1 cellular context compared by ENCODE assay signal in genomic region chr5:15074651-15075050, GRCh38.
TF ChIP-seq lines count a peak whose summit lies in the region.

No MANE protein-coding gene starts in this region.

TF ChIP-seq in IMR-90, 13 proteins besides CTCF, POLR2A, EP300 and RAD21 (continued from another document):
- no peak for TF ChIP-seq MXI1 (IDR thresholded peaks at IDR 0.05; ENCODE audit: borderline replicate concordance, low read depth, low read length)
- no peak for TF ChIP-seq FOS (IDR thresholded peaks at IDR 0.05; ENCODE audit: low read depth, low read length)
- TF ChIP-seq USF2 (IDR thresholded peaks at IDR 0.05; ENCODE audit: low read depth, low read length): no peak
- no peak for TF ChIP-seq NFE2L2 (IDR thresholded peaks at IDR 0.05; ENCODE audit: low read depth, low read length)
